24 cellular contexts compared by ENCODE assay signal in the genomic region with DNA sequence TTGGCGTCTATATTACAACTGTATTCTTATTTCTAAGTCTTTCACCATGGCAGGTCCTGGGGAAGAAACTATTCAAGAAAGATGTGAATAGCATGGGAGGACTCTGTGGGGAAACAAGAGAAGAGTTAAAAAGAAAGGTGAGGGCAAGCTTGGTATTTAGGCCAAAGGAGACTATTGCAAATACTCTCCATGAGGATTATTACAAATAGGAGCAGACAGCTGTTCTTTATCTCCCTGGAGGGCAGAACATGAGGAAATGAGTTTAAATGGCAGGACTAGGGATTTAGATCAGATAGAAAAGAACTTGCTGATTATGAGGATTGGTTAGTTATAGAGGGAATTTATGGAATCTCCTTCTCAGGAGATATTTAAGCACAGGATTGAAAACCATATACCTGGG.
DNase-seq lines count a peak whose midpoint lies in the region; ATAC-seq and TF ChIP-seq lines count a peak whose summit lies in the region.
"Had no signal": no experiment of that assay in that cellular context is flagged by ENCODE, and none has a peak within 500 bp of the region (broad histone marks: within the 10 kb centered on the region; RNA-seq: fewer than 3 reads in every experiment).

No MANE protein-coding gene starts in this region.

- H3K4me3 Mint-ChIP-seq in nephron: no peak overlapping the region
- H3K4me3 Mint-ChIP-seq: activated T-helper 1 cell treated with anti-CD3 and anti-CD28 coated beads, Interleukin-12 subunit alpha, Interleukin-12 subunit beta, Interleukin-2, Interleukin-4 antibody, amounts not matched to agents 30 ng/mL and 10 ng/mL and 1 ng/mL, durations not matched to agents 14 hours and 24 hours and 36 hours; naive thymus-derived CD8-positive, alpha-beta T cell; stimulated activated naive CD8-positive, alpha-beta T cell treated with anti-CD3 and anti-CD28 coated beads, Interleukin-15, amount 100 ng/mL, for 72 hours had no signal

- TF ChIP-seq POLR2A in esophagus squamous epithelium (IDR thresholded peaks at IDR 0.05): no peak

- peaks cover 47% of the 10 kb centered on the region for H3K36me3 Mint-ChIP-seq in nephron (ENCODE audit: low read depth)
- H3K36me3 Mint-ChIP-seq: activated naive CD4-positive, alpha-beta T cell treated with anti-CD3 and anti-CD28 coated beads, Interleukin-2, amount 50 U/mL, for 72 hours had no signal

- TF ChIP-seq CTCF in left ventricle myocardium inferior (IDR thresholded peaks at IDR 0.05; ENCODE audit: borderline replicate concordance) (no peak), heart right ventricle (IDR thresholded peaks at IDR 0.05) (no peak), esophagus squamous epithelium (IDR thresholded peaks at IDR 0.05) (no peak), nephron (IDR thresholded peaks at IDR 0.05; ENCODE audit: unreplicated experiment in 3 of 3) (no peak)

- no peaks in the 10 kb centered on the region for H3K27me3 Mint-ChIP-seq in nephron (ENCODE audit: low read depth)
- H3K27me3 Mint-ChIP-seq: naive thymus-derived CD8-positive, alpha-beta T cell; stimulated activated naive CD8-positive, alpha-beta T cell treated with anti-CD3 and anti-CD28 coated beads, Interleukin-15, amount 100 ng/mL, for 72 hours had no signal

- peaks cover 68% of the 10 kb centered on the region for H3K4me1 Mint-ChIP-seq in nephron

- peak overlapping the region; percentile 56 to 98 (median 60) for H3K27ac Mint-ChIP-seq in nephron
- H3K27ac Mint-ChIP-seq: activated T-helper 1 cell treated with anti-CD3 and anti-CD28 coated beads, Interleukin-12 subunit alpha, Interleukin-12 subunit beta, Interleukin-2, Interleukin-4 antibody, amounts not matched to agents 30 ng/mL and 10 ng/mL and 1 ng/mL, durations not matched to agents 14 hours and 24 hours and 36 hours; stimulated activated naive CD8-positive, alpha-beta T cell treated with anti-CD3 and anti-CD28 coated beads, Interleukin-15, amount 100 ng/mL, for 72 hours had no signal

- no peak for ATAC-seq in heart right ventricle
- ATAC-seq in GM18520 (IDR thresholded peaks at IDR 0.05; ENCODE audit: unreplicated experiment): no peak
- ATAC-seq: A549; activated naive CD4-positive, alpha-beta T cell treated with anti-CD3 and anti-CD28 coated beads, Interleukin-2, amount 50 U/mL, for 72 hours; body of pancreas; naive thymus-derived CD8-positive, alpha-beta T cell; stimulated activated naive CD8-positive, alpha-beta T cell treated with anti-CD3 and anti-CD28 coated beads, Interleukin-15, amount 100 ng/mL, for 72 hours had no signal

- H3K27ac ChIP-seq in left ventricle myocardium inferior (replicated peaks): peak overlapping the region; percentile 50
- no peak overlapping the region for H3K27ac ChIP-seq in heart right ventricle
- peak overlapping the region in 3 of 4 donors; percentile 63 to 73 (median 67) for H3K27ac ChIP-seq in esophagus squamous epithelium
- H3K27ac ChIP-seq: A549, BLaER1, body of pancreas, colonic mucosa had no signal

- peaks cover 71% of the 10 kb centered on the region for H3K4me1 ChIP-seq in left ventricle myocardium inferior
- peaks cover 0 to 64% (median 44%) of the 10 kb centered on the region in 9 donors for H3K4me1 ChIP-seq in heart right ventricle
- H3K4me1 ChIP-seq in esophagus squamous epithelium: peaks cover 14 to 78% (median 46%) of the 10 kb centered on the region in 3 donors
- H3K4me1 ChIP-seq: A549 had no signal

- H3K27me3 ChIP-seq in left ventricle myocardium inferior (ENCODE audit: low read depth): no peaks in the 10 kb centered on the region
- no peaks in the 10 kb centered on the region for H3K27me3 ChIP-seq in heart right ventricle
- no peaks in the 10 kb centered on the region for H3K27me3 ChIP-seq in esophagus squamous epithelium
- H3K27me3 ChIP-seq: BLaER1, body of pancreas, colonic mucosa had no signal

- DNase-seq in left ventricle myocardium inferior: no peak
- no peak for DNase-seq in heart right ventricle
- DNase-seq in esophagus squamous epithelium (lab: John Stamatoyannopoulos, UW): no peak
- DNase-seq in activated CD4-positive, alpha-beta T cell treated with anti-CD3 and anti-CD28 coated beads, Interleukin-2, amount 50 U/mL, for 48 hours: no peak
- DNase-seq in globus pallidus (ENCODE audit: low spot score): no peak
- no peak for DNase-seq in amygdala (lab: John Stamatoyannopoulos, UW)
- DNase-seq: activated CD4-positive, alpha-beta T cell treated with anti-CD3 and anti-CD28 coated beads for 1 hour; body of pancreas; Calu3; colonic mucosa; mesendoderm; naive thymus-derived CD8-positive, alpha-beta T cell; NCI-H1105; NCI-H2081; NCI-H446 treated with DMSO at 0.1 percent for 48 hours; stimulated activated CD4-positive, alpha-beta T cell treated with anti-CD3 and anti-CD28 coated beads, Interleukin-2, amount 100 ng/mL, for 48 hours; stimulated activated naive CD8-positive, alpha-beta T cell treated with anti-CD3 and anti-CD28 coated beads, Interleukin-15, amount 100 ng/mL, for 72 hours had no signal

- 98 to 100% methylated on average over 1 of the region's 1 CpG for WGBS in heart right ventricle, 2 donors
- 90 to 94% methylated on average over 1 of the region's 1 CpG for WGBS in esophagus squamous epithelium, 2 donors

- no peaks in the 10 kb centered on the region for H3K9me3 Mint-ChIP-seq in nephron
- H3K9me3 Mint-ChIP-seq: activated naive CD4-positive, alpha-beta T cell treated with anti-CD3 and anti-CD28 coated beads, Interleukin-2, amount 50 U/mL, for 72 hours; activated T-helper 1 cell treated with anti-CD3 and anti-CD28 coated beads, Interleukin-12 subunit alpha, Interleukin-12 subunit beta, Interleukin-2, Interleukin-4 antibody, amounts not matched to agents 30 ng/mL and 10 ng/mL and 1 ng/mL, durations not matched to agents 14 hours and 24 hours and 36 hours; naive thymus-derived CD8-positive, alpha-beta T cell; stimulated activated naive CD8-positive, alpha-beta T cell treated with anti-CD3 and anti-CD28 coated beads, Interleukin-15, amount 100 ng/mL, for 72 hours had no signal

- H3K9me3 ChIP-seq in left ventricle myocardium inferior (replicated peaks): no peaks in the 10 kb centered on the region
- no peaks in the 10 kb centered on the region for H3K9me3 ChIP-seq in heart right ventricle
- no peaks in the 10 kb centered on the region for H3K9me3 ChIP-seq in esophagus squamous epithelium
- H3K9me3 ChIP-seq: A549, BLaER1, body of pancreas, colonic mucosa had no signal

- H3K36me3 ChIP-seq in left ventricle myocardium inferior (peaks cover 24% of the 10 kb centered on the region), heart right ventricle (peaks cover 0 to 20% (median 0%) of the 10 kb centered on the region in 9 donors), esophagus squamous epithelium (peaks cover 0 to 38% (median 0%) of the 10 kb centered on the region in 3 donors)
- H3K36me3 ChIP-seq: BLaER1, colonic mucosa had no signal

- intact Hi-C loops in left ventricle myocardium inferior (cut with micrococcal nuclease): no loop called here
- intact Hi-C loops in heart right ventricle (cut with DNase I): loop anchor here in 3 of 10 donors (10.0 kb wide), 3 partner anchors 63 to 197 kb away; a partner anchor contains a TSS
- intact Hi-C loops in esophagus squamous epithelium (cut with DNase I): no loop called here

- H3K4me3 ChIP-seq in left ventricle myocardium inferior: no peak overlapping the region
- H3K4me3 ChIP-seq in heart right ventricle: no peak overlapping the region
- no peak overlapping the region for H3K4me3 ChIP-seq in esophagus squamous epithelium
- H3K4me3 ChIP-seq: A549, BLaER1, body of pancreas, colonic mucosa, skin epidermis had no signal

Comparison
In these comparisons a context has a peak if more than half of its experiments do, and no peak if none do; other contexts are left out.
1. H3K27ac ChIP-seq: peak in left ventricle myocardium inferior (single experiment) and esophagus squamous epithelium (3 of 4); none in heart right ventricle (0 of 10).